ENCODE assay signal across 8 cellular contexts in the genomic region with DNA sequence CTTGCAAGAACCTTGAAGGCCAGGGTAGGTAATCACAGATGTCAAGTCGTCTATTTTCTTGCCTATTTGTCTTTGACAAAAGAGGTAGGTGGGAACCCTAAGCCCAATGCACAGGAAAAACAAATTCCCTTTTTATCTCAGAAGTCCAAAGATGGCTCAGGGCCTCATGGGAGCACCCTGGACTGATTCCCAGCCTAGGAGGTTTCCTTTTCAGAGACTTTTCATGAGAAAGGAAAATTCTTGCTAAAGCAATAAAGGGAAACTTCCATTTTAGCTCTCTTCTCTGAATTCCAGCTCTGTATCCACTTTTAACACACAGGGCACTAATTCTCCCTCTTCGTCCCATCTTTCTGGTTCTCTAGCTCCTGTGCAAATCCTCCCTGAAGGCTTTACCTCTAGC. TPM values are rescaled to one million over a fixed set of nuclear protein-coding genes. Genes with fewer than 3 reads are reported as not detected.
DNase-seq lines count a peak whose midpoint lies in the region; ATAC-seq and TF ChIP-seq lines count a peak whose summit lies in the region.

No MANE protein-coding gene starts in this region.

- TF ChIP-seq CTCF in natural killer cell (IDR thresholded peaks at IDR 0.05) = no peak

- peaks cover 7% of the 10 kb centered on the region for H3K4me1 ChIP-seq in ectodermal cell (ENCODE audit: control insufficient read depth, insufficient read depth, low read length)

- 70 to 71% methylated on average over 2 of the region's 2 CpGs for WGBS in ectodermal cell, 2 experiments

- DNase-seq in stimulated activated naive CD8-positive, alpha-beta T cell treated with anti-CD3 and anti-CD28 coated beads, Interleukin-15, Interleukin-2, amounts not matched to agents 100 U/mL and 50 U/mL, for 24 hours = no peak
- DNase-seq in natural killer cell (no peak), hippocampal formation (lab: John Stamatoyannopoulos, UW) (no peak), dedifferentiated amniotic fluid mesenchymal stem cell (ENCODE audit: extremely low spot score) (no peak)

- peaks cover 6% of the 10 kb centered on the region for H3K27me3 ChIP-seq in ectodermal cell (ENCODE audit: control insufficient read depth, insufficient read depth, low read length, poor library complexity, severe bottlenecking)

- intact Hi-C loops in natural killer cell (cut with micrococcal nuclease) = no loop called here

- H3K27me3 Mint-ChIP-seq in stimulated activated naive CD8-positive, alpha-beta T cell treated with anti-CD3 and anti-CD28 coated beads, Interleukin-15, Interleukin-2, amounts not matched to agents 100 ng/mL and 50 ng/mL, for 24 hours = no peaks in the 10 kb centered on the region
- no peaks in the 10 kb centered on the region for H3K27me3 Mint-ChIP-seq in natural killer cell (ENCODE audit: low read depth in 2 of 2)

- H3K4me1 Mint-ChIP-seq in stimulated activated naive CD8-positive, alpha-beta T cell treated with anti-CD3 and anti-CD28 coated beads, Interleukin-15, Interleukin-2, amounts not matched to agents 100 ng/mL and 50 ng/mL, for 24 hours (ENCODE audit: low read depth) = peaks cover 31% of the 10 kb centered on the region
- peaks cover 45 to 53% of the 10 kb centered on the region in 2 donors for H3K4me1 Mint-ChIP-seq in natural killer cell

- peak overlapping the region; percentile 82 for H3K4me3 ChIP-seq in ectodermal cell (ENCODE audit: insufficient read depth, low read depth, low read length)

- no peaks in the 10 kb centered on the region for H3K9me3 ChIP-seq in ectodermal cell (ENCODE audit: control insufficient read depth, low read length)

- H3K9me3 Mint-ChIP-seq in stimulated activated naive CD8-positive, alpha-beta T cell treated with anti-CD3 and anti-CD28 coated beads, Interleukin-15, Interleukin-2, amounts not matched to agents 100 ng/mL and 50 ng/mL, for 24 hours = no peaks in the 10 kb centered on the region
- no peaks in the 10 kb centered on the region for H3K9me3 Mint-ChIP-seq in natural killer cell

- H3K4me3 Mint-ChIP-seq in stimulated activated naive CD8-positive, alpha-beta T cell treated with anti-CD3 and anti-CD28 coated beads, Interleukin-15, Interleukin-2, amounts not matched to agents 100 ng/mL and 50 ng/mL, for 24 hours = peak overlapping the region; percentile 91
- peak overlapping the region; percentile 95 for H3K4me3 Mint-ChIP-seq in natural killer cell

- H3K36me3 ChIP-seq in ectodermal cell (ENCODE audit: control insufficient read depth, insufficient read depth, low read length) = peaks cover 10% of the 10 kb centered on the region

- no peak overlapping the region for H3K27ac ChIP-seq in ectodermal cell (ENCODE audit: insufficient read depth, low read depth, low read length, poor library complexity, severe bottlenecking)

- no peak overlapping the region for H3K27ac Mint-ChIP-seq in stimulated activated naive CD8-positive, alpha-beta T cell treated with anti-CD3 and anti-CD28 coated beads, Interleukin-15, Interleukin-2, amounts not matched to agents 100 ng/mL and 50 ng/mL, for 24 hours
- peak overlapping the region; percentile 89 to 98 for H3K27ac Mint-ChIP-seq in natural killer cell

- no peak for ATAC-seq in stimulated activated naive CD8-positive, alpha-beta T cell treated with anti-CD3 and anti-CD28 coated beads, Interleukin-15, Interleukin-2, amounts not matched to agents 100 U/mL and 50 U/mL, for 24 hours
- no peak for ATAC-seq in natural killer cell
- no peak for ATAC-seq in HG03469 (IDR thresholded peaks at IDR 0.05; ENCODE audit: unreplicated experiment)
- no peak for ATAC-seq in GM19452 (IDR thresholded peaks at IDR 0.05; ENCODE audit: unreplicated experiment)

- H3K36me3 Mint-ChIP-seq in stimulated activated naive CD8-positive, alpha-beta T cell treated with anti-CD3 and anti-CD28 coated beads, Interleukin-15, Interleukin-2, amounts not matched to agents 100 ng/mL and 50 ng/mL, for 24 hours (ENCODE audit: low read depth) = peaks cover 37% of the 10 kb centered on the region
- peaks cover 13% of the 10 kb centered on the region for H3K36me3 Mint-ChIP-seq in natural killer cell

RNA-seq across cellular contexts. Expression of a gene that starts 1.2 kb away (rescaled TPM):
- 15.1 TPM for polyA plus RNA-seq in ectodermal cell (2013, experiment 1 of 4)
- polyA plus RNA-seq in ectodermal cell (2013, experiment 2 of 4) = 17.8 TPM
- 10.5 TPM for polyA plus RNA-seq in ectodermal cell (2013, experiment 3 of 4)
- 11.8 TPM for polyA plus RNA-seq in ectodermal cell (2013, experiment 4 of 4)
- 10 to 100 TPM; 44.0 to 51.4 (median 48.8) TPM for total RNA-seq in natural killer cell
